Comparison of ENCODE assay signal across 10 cellular contexts in genomic region chr19:45215391-45216191, GRCh38. TPM values are rescaled to one million over a fixed set of nuclear protein-coding genes. Genes with fewer than 3 reads are reported as not detected.
A peak's percentile ranks its signal among the peaks of the same experiment; 100 is the strongest.
DNase-seq lines count a peak whose midpoint lies in the region; ATAC-seq and TF ChIP-seq lines count a peak whose summit lies in the region.
"Had no signal": no experiment of that assay in that cellular context is flagged by ENCODE, and none has a peak within 500 bp of the region (broad histone marks: within the 10 kb centered on the region; RNA-seq: fewer than 3 reads in every experiment).

No MANE protein-coding gene starts in this region.

- no peaks in the 10 kb centered on the region for H3F3A ChIP-seq in MM.1S (ENCODE audit: insufficient read depth, low read length)

- TF ChIP-seq CTCF in VCaP (conservative IDR thresholded peaks at IDR 0.05) (0 out of 2 replicates have a peak, but pooled peaks have one; percentile 14), testis (IDR thresholded peaks at IDR 0.05) (no peak), MM.1S (IDR thresholded peaks at IDR 0.05; ENCODE audit: low read length) (no peak)

- H3K9me3 ChIP-seq in testis (no peaks in the 10 kb centered on the region), MM.1S (replicated peaks; ENCODE audit: insufficient read depth, low read length) (no peaks in the 10 kb centered on the region)

- no peak for ATAC-seq in HG03565 (IDR thresholded peaks at IDR 0.05; ENCODE audit: unreplicated experiment)

- 49 to 62% methylated on average over 26 to 35 of the region's 35 CpGs for WGBS in testis, 2 donors

- DNase-seq in NCI-H2227 (lab: John Stamatoyannopoulos, UW; ENCODE audit: unreplicated experiment) = peak; percentile 6
- DNase-seq in NCI-H2227 treated with DMSO at 0.1 percent for 48 hours (lab: John Stamatoyannopoulos, UW) = no peak
- peak; percentile 66 for DNase-seq in islet precursor cell
- DNase-seq in testis = peak; percentile 29
- no peak for DNase-seq in pons (ENCODE audit: low spot score)
- DNase-seq in MM.1S = no peak
- DNase-seq: NCI-H1092 treated with DMSO at 0.1 percent for 48 hours had no signal

- H3K79me2 ChIP-seq in MM.1S (ENCODE audit: low read length) = no peaks in the 10 kb centered on the region

- H3K36me3 ChIP-seq in testis (ENCODE audit: low read depth, missing control alignments) = no peaks in the 10 kb centered on the region
- H3K36me3 ChIP-seq in MM.1S (replicated peaks; ENCODE audit: insufficient read depth, low read length) = no peaks in the 10 kb centered on the region

- H3K4me1 ChIP-seq in testis (peaks cover 18% of the 10 kb centered on the region), MM.1S (ENCODE audit: low read length) (no peaks in the 10 kb centered on the region)

- no peak for TF ChIP-seq POLR2A in testis (IDR thresholded peaks at IDR 0.05)

- intact Hi-C loops in testis (cut with DNase I; ENCODE audit: low total_unique reads) = no loop called here

- H2AFZ ChIP-seq in MM.1S (ENCODE audit: low read length) = no peak overlapping the region

- H3K4me2 ChIP-seq in MM.1S (ENCODE audit: low read depth, low read length) = no peak overlapping the region

- peak overlapping the region; percentile 84 for H3K27ac ChIP-seq in VCaP
- H3K27ac ChIP-seq in testis = peak overlapping the region in 1 of 2 donors; percentile 33
- no peak overlapping the region for H3K27ac ChIP-seq in MM.1S (ENCODE audit: low read length)

- no peaks in the 10 kb centered on the region for H3K9me2 ChIP-seq in MM.1S (replicated peaks; ENCODE audit: insufficient read depth, low read length)

- H4K20me1 ChIP-seq in MM.1S (ENCODE audit: insufficient read depth, low read length) = no peaks in the 10 kb centered on the region

- H3K4me3 ChIP-seq in testis (no peak overlapping the region), MM.1S (ENCODE audit: low read length) (no peak overlapping the region)

- H3K27me3 ChIP-seq in testis = no peaks in the 10 kb centered on the region
- H3K27me3 ChIP-seq in MM.1S (replicated peaks; ENCODE audit: insufficient read depth, low read length) = peaks cover 72% of the 10 kb centered on the region

- H3K9ac ChIP-seq in MM.1S (ENCODE audit: low read length) = no peak overlapping the region

RNA-seq across cellular contexts. Expression of gene EXOC3L2, which starts 29.6 kb away (rescaled TPM):
- total RNA-seq in testis = 10 to 100 TPM; 29.5 to 30.2 TPM
- polyA plus RNA-seq in testis (ENCODE audit: insufficient read depth, low read depth, low replicate concordance) = 7.4 TPM
- total RNA-seq: fibroblast of villous mesenchyme had no signal

RNA-seq across cellular contexts. Expression of gene MARK4, which starts 35.5 kb away (rescaled TPM):
- total RNA-seq in testis = 100 to 1,000 TPM; 197 to 200 TPM
- polyA plus RNA-seq in testis (ENCODE audit: insufficient read depth, low read depth, low replicate concordance) = 114 TPM

RNA-seq across cellular contexts. Expression of gene BLOC1S3, which starts 37.0 kb away (rescaled TPM):
- 10 to 100 TPM; 38.2 to 43.7 TPM for total RNA-seq in testis
- 14.1 TPM for polyA plus RNA-seq in testis (ENCODE audit: insufficient read depth, low read depth, low replicate concordance)

RNA-seq across cellular contexts. Expression of gene TRAPPC6A, which starts 37.6 kb away (rescaled TPM):
- 10 to 100 TPM; 38.7 to 42.8 TPM for total RNA-seq in testis
- 37.0 TPM for polyA plus RNA-seq in testis (ENCODE audit: insufficient read depth, low read depth, low replicate concordance)

RNA-seq across cellular contexts. Expression of gene NKPD1, which starts 54.8 kb away (rescaled TPM):
- total RNA-seq in testis = 1 to 10 TPM; 1.3 to 4.2 TPM
- 1.0 TPM for polyA plus RNA-seq in testis (ENCODE audit: insufficient read depth, low read depth, low replicate concordance)

Comparison
In these comparisons a context has a peak if more than half of its experiments do, and no peak if none do; other contexts are left out.
1. DNase-seq: peak in NCI-H2227 (single experiment), islet precursor cell (single experiment) and testis (single experiment); none in NCI-H2227 treated with DMSO at 0.1 percent for 48 hours (single experiment), pons (single experiment) and MM.1S (single experiment).